In the genomic region with DNA sequence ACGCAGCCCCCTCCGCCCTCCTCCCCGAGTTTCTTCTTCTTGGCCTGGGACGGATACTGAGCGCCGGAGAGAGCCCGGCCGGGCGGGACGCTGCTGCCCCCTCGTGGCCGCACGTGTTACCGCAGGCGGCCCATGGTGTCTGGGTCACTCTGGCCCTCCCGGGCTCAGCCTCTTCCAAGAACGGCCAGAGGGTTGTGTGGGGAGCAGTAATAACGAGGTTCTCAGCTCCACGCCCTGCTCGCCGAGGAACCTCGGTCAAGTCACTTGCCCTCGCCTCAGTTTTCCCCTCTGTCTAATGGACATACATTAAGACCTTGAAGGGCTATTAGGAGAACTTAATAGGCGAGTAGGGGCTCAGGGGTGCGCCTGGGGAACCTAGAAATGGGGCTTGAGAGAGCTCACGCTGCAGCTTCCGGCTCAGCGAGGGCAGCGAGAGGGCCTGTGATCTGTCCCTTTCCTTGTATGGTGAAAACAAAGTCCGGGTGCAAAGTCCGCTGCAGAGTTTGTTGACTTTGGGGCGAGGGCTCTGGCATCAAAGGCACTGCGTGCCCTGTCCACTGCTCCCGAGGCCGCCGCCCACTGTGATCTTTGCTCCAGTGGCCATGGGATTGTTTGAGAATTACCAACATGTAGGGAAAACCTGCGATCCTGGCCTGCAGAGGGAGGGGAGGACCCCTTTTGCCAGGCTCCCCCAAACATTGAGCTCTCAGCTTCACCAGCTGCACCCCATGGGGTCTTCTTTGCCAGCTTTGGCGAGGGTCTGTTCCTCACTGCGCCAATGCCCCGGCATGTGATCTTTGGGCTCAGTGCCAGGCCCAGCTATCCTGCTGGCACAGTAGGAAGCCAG, we compare ENCODE assay signal across 8 cellular contexts. TPM values are rescaled to one million over a fixed set of nuclear protein-coding genes. Genes with fewer than 3 reads are reported as not detected.
DNase-seq lines count a peak whose midpoint lies in the region; ATAC-seq, FAIRE-seq and TF ChIP-seq lines count a peak whose summit lies in the region.

No MANE protein-coding gene starts in this region.

- DNase-seq in RCC 7860 (ENCODE audit: low spot score), result peak; percentile 44
- DNase-seq in activated T-cell treated with anti-CD3 and anti-CD28 coated beads, Interleukin-2, amount 50 U/mL, for 72 hours, result peak; percentile 71 to 84
- DNase-seq in fibroblast of pulmonary artery (ENCODE audit: low read depth), result peak; percentile 68
- DNase-seq in neural crest cell (ENCODE audit: low read depth, low spot score), result peak; percentile 87
- peak; percentile 87 for DNase-seq in stomach

- FAIRE-seq in G401.6 (lab: Jason Lieb, UNC) (peak; percentile 13), RCC 7860 (lab: Jason Lieb, UNC) (no peak)

- H3K9me3 Mint-ChIP-seq in activated T-cell treated with anti-CD3 and anti-CD28 coated beads, Interleukin-2, amount 50 U/mL, for 72 hours, result no peaks in the 10 kb centered on the region
- no peaks in the 10 kb centered on the region for H3K9me3 Mint-ChIP-seq in neural crest cell

- H3K9me3 ChIP-seq in stomach, result no peaks in the 10 kb centered on the region

- peak overlapping the region; percentile 68 to 79 (median 69) for H3K27ac ChIP-seq in stomach

- TF ChIP-seq EP300 in stomach (IDR thresholded peaks at IDR 0.05), result no peak

- no peaks in the 10 kb centered on the region for H3K27me3 Mint-ChIP-seq in activated T-cell treated with anti-CD3 and anti-CD28 coated beads, Interleukin-2, amount 50 U/mL, for 72 hours (ENCODE audit: low read depth)
- no peaks in the 10 kb centered on the region for H3K27me3 Mint-ChIP-seq in neural crest cell (ENCODE audit: low read depth)

- ATAC-seq in HG03565 (IDR thresholded peaks at IDR 0.05; ENCODE audit: unreplicated experiment) (peak; percentile 49), HG02884 (IDR thresholded peaks at IDR 0.05; ENCODE audit: unreplicated experiment) (no peak)
- peak; percentile 97 for ATAC-seq in activated T-cell treated with anti-CD3 and anti-CD28 coated beads, Interleukin-2, amount 50 U/mL, for 72 hours (replicated peaks in 1 of 2)

- H3K27ac Mint-ChIP-seq in activated T-cell treated with anti-CD3 and anti-CD28 coated beads, Interleukin-2, amount 50 U/mL, for 72 hours, result no peak overlapping the region
- H3K27ac Mint-ChIP-seq in neural crest cell (ENCODE audit: unreplicated experiment), result no peak overlapping the region

- no peaks in the 10 kb centered on the region for H3K27me3 ChIP-seq in stomach

- H3K4me1 Mint-ChIP-seq in activated T-cell treated with anti-CD3 and anti-CD28 coated beads, Interleukin-2, amount 50 U/mL, for 72 hours (ENCODE audit: low read depth), result no peaks in the 10 kb centered on the region
- H3K4me1 Mint-ChIP-seq in neural crest cell, result no peaks in the 10 kb centered on the region

- TF ChIP-seq POLR2A in stomach (IDR thresholded peaks at IDR 0.05), result no peak

- intact Hi-C loops in stomach (cut with DNase I; ENCODE audit: low total_unique reads), result loop anchor here (5.0 kb wide), 1 partner anchor 41 kb away; no protein-coding TSS in a partner anchor

- H3K4me1 ChIP-seq in stomach, result peaks cover 22 to 41% (median 36%) of the 10 kb centered on the region in 4 donors

- no peaks in the 10 kb centered on the region for H3K36me3 ChIP-seq in stomach

- H3K36me3 Mint-ChIP-seq in activated T-cell treated with anti-CD3 and anti-CD28 coated beads, Interleukin-2, amount 50 U/mL, for 72 hours (ENCODE audit: insufficient read depth in 2 of 2), result no peaks in the 10 kb centered on the region
- no peaks in the 10 kb centered on the region for H3K36me3 Mint-ChIP-seq in neural crest cell (ENCODE audit: low read depth)

- WGBS in stomach, 5 donors, result 10 to 51% (median 18%) methylated on average over 22 to 40 of the region's 40 CpGs

- H3K4me3 ChIP-seq in fibroblast of pulmonary artery (replicated peaks; ENCODE audit: low read depth, low read length) (no peak overlapping the region), stomach (peak overlapping the region in 2 of 4 donors; percentile 0 to 11)

- no peak overlapping the region for H3K4me3 Mint-ChIP-seq in activated T-cell treated with anti-CD3 and anti-CD28 coated beads, Interleukin-2, amount 50 U/mL, for 72 hours
- no peak overlapping the region for H3K4me3 Mint-ChIP-seq in neural crest cell

- peak; percentile 82 for TF ChIP-seq CTCF in fibroblast of pulmonary artery (IDR thresholded peaks at IDR 0.05; ENCODE audit: low read length, missing control alignments)
- TF ChIP-seq CTCF in neural crest cell (conservative IDR thresholded peaks at IDR 0.05), result peak; percentile 95
- TF ChIP-seq CTCF in stomach (IDR thresholded peaks at IDR 0.05), result peak in 6 of 7 experiments; percentile 23 to 99 (median 98)

RNA-seq across cellular contexts. Expression of gene LRP5, which starts 14.4 kb away (rescaled TPM):
- 1 to 10 TPM; 6.8 to 9.3 TPM for total RNA-seq in activated T-cell treated with anti-CD3 and anti-CD28 coated beads, Interleukin-2, amount 50 U/mL, for 72 hours
- 43.4 and 44.3 TPM in 2 replicates for total RNA-seq in neural crest cell
- total RNA-seq in stomach, result 100 to 1,000 TPM in 2 of 5 donors, 10 to 100 TPM in 3; 36.5 to 152 (median 64.7) TPM
- 10 to 100 TPM; 11.8 to 42.4 (median 26.6) TPM for polyA plus RNA-seq in stomach

RNA-seq across cellular contexts. Expression of gene C11orf24, which starts 26.3 kb away (rescaled TPM):
- total RNA-seq in activated T-cell treated with anti-CD3 and anti-CD28 coated beads, Interleukin-2, amount 50 U/mL, for 72 hours, result 10 to 100 TPM; 24.7 to 28.4 TPM
- 54.2 and 54.5 TPM in 2 replicates for total RNA-seq in neural crest cell
- 10 to 100 TPM in 4 of 5 donors, 1 to 10 TPM in 1; 5.8 to 35.1 (median 18.0) TPM for total RNA-seq in stomach
- polyA plus RNA-seq in stomach, result 10 to 100 TPM; 16.3 to 24.6 (median 22.3) TPM
